1 cellular context compared by ENCODE assay signal in the genomic region with DNA sequence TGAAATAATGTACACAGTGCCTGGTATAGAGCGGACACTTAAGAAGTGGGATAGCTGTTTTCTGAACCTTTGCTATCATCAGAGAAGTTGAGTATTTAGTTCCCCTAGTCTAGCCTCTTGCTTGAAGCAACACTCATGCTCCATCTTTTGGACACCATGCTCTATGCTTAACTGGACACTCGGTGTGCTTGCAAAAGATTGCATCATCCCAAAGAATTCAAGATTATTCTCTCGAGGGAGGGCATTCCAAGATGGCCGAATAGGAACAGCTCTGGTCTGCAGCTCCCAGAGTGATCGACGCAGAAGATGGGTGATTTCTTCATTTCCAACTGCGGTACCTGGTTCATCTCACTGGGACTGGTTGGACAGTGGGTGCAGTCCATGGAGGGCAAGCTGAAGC.
A peak's percentile ranks its signal among the peaks of the same experiment; 100 is the strongest.
TF ChIP-seq lines count a peak whose summit lies in the region.

No MANE protein-coding gene starts in this region.

TF ChIP-seq in K562, 482 proteins besides CTCF, POLR2A, EP300 and RAD21 (continued from another document):
- TF ChIP-seq, protein P1, sequence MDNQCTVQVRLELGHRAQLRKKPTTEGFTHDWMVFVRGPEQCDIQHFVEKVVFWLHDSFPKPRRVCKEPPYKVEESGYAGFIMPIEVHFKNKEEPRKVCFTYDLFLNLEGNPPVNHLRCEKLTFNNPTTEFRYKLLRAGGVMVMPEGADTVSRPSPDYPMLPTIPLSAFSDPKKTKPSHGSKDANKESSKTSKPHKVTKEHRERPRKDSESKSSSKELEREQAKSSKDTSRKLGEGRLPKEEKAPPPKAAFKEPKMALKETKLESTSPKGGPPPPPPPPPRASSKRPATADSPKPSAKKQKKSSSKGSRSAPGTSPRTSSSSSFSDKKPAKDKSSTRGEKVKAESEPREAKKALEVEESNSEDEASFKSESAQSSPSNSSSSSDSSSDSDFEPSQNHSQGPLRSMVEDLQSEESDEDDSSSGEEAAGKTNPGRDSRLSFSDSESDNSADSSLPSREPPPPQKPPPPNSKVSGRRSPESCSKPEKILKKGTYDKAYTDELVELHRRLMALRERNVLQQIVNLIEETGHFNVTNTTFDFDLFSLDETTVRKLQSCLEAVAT (IDR thresholded peaks at IDR 0.05), result no peak
- TF ChIP-seq CBFA2T3 (IDR thresholded peaks at IDR 0.05) (no peak), BHLHE40 (IDR thresholded peaks at IDR 0.05; ENCODE audit: low read length) (no peak), CEBPG (CRISPR knock-in tag; IDR thresholded peaks at IDR 0.05) (peak; percentile 63), CEBPG (tag; conservative IDR thresholded peaks at IDR 0.05 in 1 of 2, IDR thresholded peaks at IDR 0.05 in 1 of 2) (peak; percentile 69 to 79; a peak in 3 of 4 replicates)
- TF ChIP-seq, protein P2, sequence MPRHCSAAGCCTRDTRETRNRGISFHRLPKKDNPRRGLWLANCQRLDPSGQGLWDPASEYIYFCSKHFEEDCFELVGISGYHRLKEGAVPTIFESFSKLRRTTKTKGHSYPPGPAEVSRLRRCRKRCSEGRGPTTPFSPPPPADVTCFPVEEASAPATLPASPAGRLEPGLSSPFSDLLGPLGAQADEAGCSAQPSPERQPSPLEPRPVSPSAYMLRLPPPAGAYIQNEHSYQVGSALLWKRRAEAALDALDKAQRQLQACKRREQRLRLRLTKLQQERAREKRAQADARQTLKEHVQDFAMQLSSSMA (CRISPR knock-in tag; IDR thresholded peaks at IDR 0.05), result no peak
- TF ChIP-seq, protein P3, sequence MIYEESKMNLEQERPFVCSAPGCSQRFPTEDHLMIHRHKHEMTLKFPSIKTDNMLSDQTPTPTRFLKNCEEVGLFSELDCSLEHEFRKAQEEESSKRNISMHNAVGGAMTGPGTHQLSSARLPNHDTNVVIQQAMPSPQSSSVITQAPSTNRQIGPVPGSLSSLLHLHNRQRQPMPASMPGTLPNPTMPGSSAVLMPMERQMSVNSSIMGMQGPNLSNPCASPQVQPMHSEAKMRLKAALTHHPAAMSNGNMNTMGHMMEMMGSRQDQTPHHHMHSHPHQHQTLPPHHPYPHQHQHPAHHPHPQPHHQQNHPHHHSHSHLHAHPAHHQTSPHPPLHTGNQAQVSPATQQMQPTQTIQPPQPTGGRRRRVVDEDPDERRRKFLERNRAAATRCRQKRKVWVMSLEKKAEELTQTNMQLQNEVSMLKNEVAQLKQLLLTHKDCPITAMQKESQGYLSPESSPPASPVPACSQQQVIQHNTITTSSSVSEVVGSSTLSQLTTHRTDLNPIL (CRISPR knock-in tag; IDR thresholded peaks at IDR 0.05), result no peak
